In genomic region chr20:32458837-32459220, GRCh38 we compare ENCODE assay signal across 15 cellular contexts.
DNase-seq lines count a peak whose midpoint lies in the region; ATAC-seq, FAIRE-seq and TF ChIP-seq lines count a peak whose summit lies in the region.
"Had no signal": no experiment of that assay in that cellular context is flagged by ENCODE, and none has a peak within 500 bp of the region (broad histone marks: within the 10 kb centered on the region; RNA-seq: fewer than 3 reads in every experiment).

No MANE protein-coding gene starts in this region.

- peaks cover 9% of the 10 kb centered on the region for H3K27me3 Mint-ChIP-seq in neural crest cell (ENCODE audit: low read depth)
- H3K27me3 Mint-ChIP-seq: activated CD4-positive, alpha-beta T cell treated with anti-CD3 and anti-CD28 coated beads for 36 hours had no signal

- H3K27ac Mint-ChIP-seq in neural crest cell (ENCODE audit: unreplicated experiment), result no peak overlapping the region

- peaks cover 44 to 85% (median 55%) of the 10 kb centered on the region in 11 experiments for H3K36me3 ChIP-seq in BLaER1 treated with 17β-estradiol and CSF1 and Interleukin-3, amounts not matched to agents 10 nM and 100 nM
- peaks cover 0 to 3% (median under 1%) of the 10 kb centered on the region in 4 experiments; a peak in 1 of 8 replicates for H3K36me3 ChIP-seq in H1 (ENCODE audit: control insufficient read depth in 2 of 4, insufficient read depth in 4 of 4, low read length in 3 of 4)

- H3K27ac ChIP-seq in BLaER1 treated with 17β-estradiol and CSF1 and Interleukin-3, amounts not matched to agents 10 nM and 100 nM, result no peak overlapping the region
- no peak overlapping the region for H3K27ac ChIP-seq in H1 (ENCODE audit: low read depth, low read length)
- H3K27ac ChIP-seq: skin epidermis had no signal

- no peak overlapping the region for H2AK5ac ChIP-seq in H1 (ENCODE audit: low read depth, low read length)

- no peak overlapping the region for H3K14ac ChIP-seq in H1 (ENCODE audit: insufficient read length)

- peaks cover 77 to 100% (median 96%) of the 10 kb centered on the region in 11 experiments for H4K20me1 ChIP-seq in BLaER1 treated with 17β-estradiol and CSF1 and Interleukin-3, amounts not matched to agents 10 nM and 100 nM
- H4K20me1 ChIP-seq in H1 (replicated peaks in 1 of 2; ENCODE audit: control insufficient read depth in 1 of 2, insufficient read depth in 2 of 2, low read length in 2 of 2), result peaks cover 9 to 27% of the 10 kb centered on the region in 2 experiments

- H3K4me1 ChIP-seq in BLaER1 treated with 17β-estradiol and CSF1 and Interleukin-3, amounts not matched to agents 10 nM and 100 nM, result peaks cover 29 to 53% (median 51%) of the 10 kb centered on the region in 10 experiments
- H3K4me1 ChIP-seq in H1 (replicated peaks in 1 of 4; ENCODE audit: control insufficient read depth in 3 of 4, insufficient read depth in 4 of 4, low read length in 3 of 4), result peaks cover 0 to 23% (median 18%) of the 10 kb centered on the region in 4 experiments; a peak in 6 of 7 replicates

- no peak overlapping the region for H2AFZ ChIP-seq in H1 (ENCODE audit: low read length)

- no peak overlapping the region for H4K5ac ChIP-seq in H1 (ENCODE audit: insufficient read length, low read depth, low read length)

- no peak overlapping the region for H3K18ac ChIP-seq in H1 (ENCODE audit: extremely low read depth, low read length)

- no peak overlapping the region for H3K23ac ChIP-seq in H1 (ENCODE audit: insufficient read length)

- no peak overlapping the region for H3K4me3 ChIP-seq in BLaER1 treated with 17β-estradiol and CSF1 and Interleukin-3, amounts not matched to agents 10 nM and 100 nM
- H3K4me3 ChIP-seq in LNCaP clone FGC (ENCODE audit: low read depth, low read length) (no peak overlapping the region), H1 (ENCODE audit: extremely low read depth in 1 of 4, insufficient read depth in 2 of 4, low read depth in 3 of 4, low read length in 4 of 4) (no peak overlapping the region)
- H3K4me3 ChIP-seq: skin epidermis had no signal

- no peaks in the 10 kb centered on the region for H3K9me3 Mint-ChIP-seq in neural crest cell

- TF ChIP-seq RAD21 in H1 (IDR thresholded peaks at IDR 0.05 in 1 of 2, conservative IDR thresholded peaks at IDR 0.05 in 1 of 2; ENCODE audit: low read depth in 2 of 2, low read length in 2 of 2), result no peak

- H2BK15ac ChIP-seq in H1 (ENCODE audit: low read length), result no peak overlapping the region

- H3K79me2 ChIP-seq in H1 (ENCODE audit: control insufficient read depth in 1 of 2, insufficient read depth in 2 of 2, low read length in 2 of 2), result no peaks in the 10 kb centered on the region; a peak in 1 of 4 replicates

- H3K4me1 Mint-ChIP-seq in neural crest cell, result peaks cover 37% of the 10 kb centered on the region
- H3K4me1 Mint-ChIP-seq: activated CD4-positive, alpha-beta T cell treated with anti-CD3 and anti-CD28 coated beads for 36 hours had no signal

- TF ChIP-seq CTCF in LNCaP clone FGC (IDR thresholded peaks at IDR 0.05; ENCODE audit: control insufficient read depth, extremely low read depth, insufficient read depth), result no peak
- no peak for TF ChIP-seq CTCF in H1 (IDR thresholded peaks at IDR 0.05; ENCODE audit: control extremely low read depth in 1 of 3, insufficient read depth in 1 of 3, low read depth in 1 of 3, low read length in 3 of 3)
- TF ChIP-seq CTCF in neural crest cell (conservative IDR thresholded peaks at IDR 0.05), result no peak

- no peaks in the 10 kb centered on the region for H3K9me3 ChIP-seq in BLaER1 treated with 17β-estradiol and CSF1 and Interleukin-3, amounts not matched to agents 10 nM and 100 nM (replicated peaks in 1 of 11)
- no peaks in the 10 kb centered on the region for H3K9me3 ChIP-seq in H1 (ENCODE audit: insufficient read depth in 2 of 2, low read depth in 1 of 2, low read length in 1 of 2)

- 85% methylated on average over 5 of the region's 12 CpGs; no CpG with 5 or more reads in 1 of the 2 experiments for whole genome bisulfite sequencing in H1 (ENCODE audit: extremely low coverage in 1 of 2, insufficient coverage in 1 of 2, insufficient read length in 1 of 2, insufficient replicate concordance in 2 of 2, low coverage in 1 of 2, low lambda C conversion rate in 2 of 2, missing lambda C conversion rate in 1 of 2), 2 experiments

- no peak overlapping the region for H4K91ac ChIP-seq in H1 (replicated peaks; ENCODE audit: insufficient read length, low read length)

- H3K4me3 Mint-ChIP-seq in neural crest cell, result peak overlapping the region; percentile 79
- H3K4me3 Mint-ChIP-seq: activated CD4-positive, alpha-beta T cell treated with anti-CD3 and anti-CD28 coated beads for 36 hours had no signal

- no peak overlapping the region for H3K4ac ChIP-seq in H1 (replicated peaks; ENCODE audit: insufficient read length, low read depth, low read length)

- H3K9ac ChIP-seq in BLaER1 treated with 17β-estradiol and CSF1 and Interleukin-3, amounts not matched to agents 10 nM and 100 nM, result 0 out of 22 replicates have a peak overlapping the region, but pooled peaks of 1 of the 11 experiments have one; percentile 41
- no peak overlapping the region for H3K9ac ChIP-seq in H1 (replicated peaks in 1 of 4; ENCODE audit: extremely low read depth in 1 of 4, low read depth in 3 of 4, low read length in 3 of 4)

- ATAC-seq in HG03457 (IDR thresholded peaks at IDR 0.05; ENCODE audit: unreplicated experiment), result no peak
- no peak for ATAC-seq in SK-N-SH treated with all-trans-retinoic acid at 6 μM for 48 hours
- no peak for ATAC-seq in GM19463 (IDR thresholded peaks at IDR 0.05; ENCODE audit: unreplicated experiment)
- ATAC-seq: activated CD4-positive, alpha-beta T cell treated with anti-CD3 and anti-CD28 coated beads for 36 hours; left ventricle myocardium superior had no signal

- TF ChIP-seq POLR2A in H1 (IDR thresholded peaks at IDR 0.05; ENCODE audit: control extremely low read depth in 1 of 2, low read depth in 2 of 2, low read length in 2 of 2), result no peak

- CTCF ChIA-PET in H1 (lab: Charles Lee; ENCODE audit: partially characterized antibody), result interaction anchor here (0.6 to 1.7 kb wide), 8 partner anchors 9 to 162 kb away, joined by 3 to 6 read pairs (median 4); no protein-coding TSS in a partner anchor

- no peak overlapping the region for H2BK120ac ChIP-seq in H1 (replicated peaks; ENCODE audit: low read depth, low read length)

- H2BK12ac ChIP-seq in H1 (ENCODE audit: low read depth, low read length), result no peak overlapping the region

- no peak overlapping the region for H2BK20ac ChIP-seq in H1 (ENCODE audit: low read length)

- POLR2A ChIA-PET in H1 (lab: Charles Lee; ENCODE audit: partially characterized antibody), result interaction anchor here (2.1 kb wide), 1 partner anchor 15 kb away, joined by 7 read pairs; no protein-coding TSS in a partner anchor

- H3K36me3 Mint-ChIP-seq in neural crest cell (ENCODE audit: low read depth), result no peaks in the 10 kb centered on the region

- DNase-seq in LNCaP clone FGC (ENCODE audit: low read depth), result peak; percentile 25
- no peak for DNase-seq in H1 (ENCODE audit: low read depth in 1 of 2, low spot score in 2 of 2)
- no peak for DNase-seq in neural crest cell (ENCODE audit: low read depth, low spot score)
- no peak for DNase-seq in NCI-H1092 treated with DMSO at 0.1 percent for 48 hours (lab: John Stamatoyannopoulos, UW)
- DNase-seq: activated CD4-positive, alpha-beta T cell treated with anti-CD3 and anti-CD28 coated beads for 36 hours; activated effector memory CD4-positive, alpha-beta T cell treated with Interleukin-2 at 50 U/mL for 16 hours; amniotic stem cell; cerebellar nuclear complex; left ventricle myocardium superior; stimulated activated CD4-positive, alpha-beta T cell treated with anti-CD3 and anti-CD28 coated beads, Interleukin-4, amount 100 ng/mL, for 24 hours had no signal

- H3K4me2 ChIP-seq in BLaER1 treated with 17β-estradiol and CSF1 and Interleukin-3, amounts not matched to agents 10 nM and 100 nM, result peak overlapping the region in 6 of 11 experiments; percentile 75 to 93 (median 85); a peak in 10 of 22 replicates
- H3K4me2 ChIP-seq in H1 (ENCODE audit: insufficient read depth in 1 of 2, low read depth in 2 of 2, low read length in 2 of 2), result no peak overlapping the region

- H3K27me3 ChIP-seq in BLaER1 treated with 17β-estradiol and CSF1 and Interleukin-3, amounts not matched to agents 10 nM and 100 nM, result no peaks in the 10 kb centered on the region
- no peaks in the 10 kb centered on the region for H3K27me3 ChIP-seq in H1 (replicated peaks in 1 of 4; ENCODE audit: control insufficient read depth in 3 of 4, extremely low read depth in 1 of 4, insufficient read depth in 3 of 4, low read length in 3 of 4)

- peaks cover 2% of the 10 kb centered on the region; the same call in 1 of the 2 replicates for H3K23me2 ChIP-seq in H1 (ENCODE audit: low read depth, low read length)

- H4K8ac ChIP-seq in H1 (ENCODE audit: extremely low read depth, insufficient read depth, low read length), result no peak overlapping the region

- no peak for TF ChIP-seq EP300 in H1 (IDR thresholded peaks at IDR 0.05; ENCODE audit: borderline replicate concordance in 1 of 2, low read depth in 2 of 2, low read length in 2 of 2)

- no peak overlapping the region for H3K56ac ChIP-seq in H1 (replicated peaks; ENCODE audit: insufficient read length, low read depth, low read length)

- FAIRE-seq in H1 (lab: Jason Lieb, UNC), result no peak

- H2BK5ac ChIP-seq in H1 (ENCODE audit: low read depth, low read length), result peak overlapping the region; percentile 77; the same call in 1 of the 2 replicates

- no peaks in the 10 kb centered on the region; the same call in 1 of the 2 replicates for H3K79me1 ChIP-seq in H1 (ENCODE audit: low read depth, low read length)

TF ChIP-seq in H1, 55 proteins besides CTCF, POLR2A, EP300 and RAD21 (continues in another document):
- no peak for TF ChIP-seq CBX5 (IDR thresholded peaks at IDR 0.05; ENCODE audit: low read depth, low read length)
- TF ChIP-seq SIX5 (IDR thresholded peaks at IDR 0.05; ENCODE audit: low read depth, low read length), result no peak
- TF ChIP-seq HDAC2 (IDR thresholded peaks at IDR 0.05; ENCODE audit: borderline replicate concordance in 1 of 2, low read depth in 2 of 2, low read length in 2 of 2), result no peak
- no peak for TF ChIP-seq SRF (IDR thresholded peaks at IDR 0.05; ENCODE audit: low read depth, low read length)
- TF ChIP-seq TAF7 (optimal IDR thresholded peaks at IDR 0.05; ENCODE audit: borderline replicate concordance, low read depth, low read length), result no peak
- no peak for TF ChIP-seq PHF8 (conservative IDR thresholded peaks at IDR 0.05; ENCODE audit: low read depth, low read length)

TF ChIP-seq in SK-N-SH treated with all-trans-retinoic acid at 6 μM for 48 hours, 23 proteins besides CTCF, POLR2A, EP300 and RAD21:
- TF ChIP-seq OSR1 (CRISPR knock-in tag; IDR thresholded peaks at IDR 0.05), result no peak
- no peak for TF ChIP-seq ZNF8 (CRISPR knock-in tag; IDR thresholded peaks at IDR 0.05)
- TF ChIP-seq ZFP3 (CRISPR knock-in tag; IDR thresholded peaks at IDR 0.05), result no peak
- no peak for TF ChIP-seq ZC3H10 (CRISPR knock-in tag; IDR thresholded peaks at IDR 0.05)
TF ChIP-seq in SK-N-SH treated with all-trans-retinoic acid at 6 μM for 48 hours: peak in this region for 0.

Comparison
In these comparisons a context has a peak if more than half of its experiments do, and no peak if none do; other contexts are left out.
1. H3K4me2 ChIP-seq: peak in BLaER1 treated with 17β-estradiol and CSF1 and Interleukin-3, amounts not matched to agents 10 nM and 100 nM (6 of 11); none in H1 (0 of 2).